21 cellular contexts compared by ENCODE assay signal in the genomic region with DNA sequence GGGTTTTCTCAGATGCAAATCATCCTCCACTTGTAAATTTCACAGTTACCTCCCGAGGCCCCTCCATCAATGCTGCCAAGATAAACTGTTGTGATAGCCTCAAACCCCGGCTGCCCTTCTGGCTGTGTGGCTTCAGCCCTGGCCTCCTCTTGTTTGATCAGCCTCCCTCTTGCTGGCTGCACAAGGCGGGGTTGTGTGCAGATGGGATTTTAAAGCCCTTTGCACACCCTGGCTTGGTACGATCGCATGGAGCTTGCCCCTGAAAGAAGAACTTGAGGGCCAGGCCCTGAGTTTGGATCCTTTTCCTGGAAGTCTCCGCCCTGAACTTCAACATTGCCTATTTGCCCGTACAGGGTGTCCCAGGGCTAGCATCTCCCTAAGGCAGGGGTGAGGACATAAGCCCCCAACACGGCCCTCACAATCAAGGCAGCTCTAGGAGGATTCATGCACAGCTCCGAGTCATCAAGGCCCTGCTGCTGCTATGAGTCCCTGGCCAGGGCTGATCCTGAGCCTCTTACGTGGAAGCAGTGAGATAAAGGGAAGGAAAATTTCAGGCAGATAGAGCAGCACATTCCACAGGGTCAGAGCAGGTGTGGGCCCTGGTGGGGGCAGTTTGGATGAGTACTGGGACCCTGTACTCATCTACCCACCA.
"Had no signal": no experiment of that assay in that cellular context is flagged by ENCODE, and none has a peak within 500 bp of the region (broad histone marks: within the 10 kb centered on the region; RNA-seq: fewer than 3 reads in every experiment).

No MANE protein-coding gene starts in this region.

- H3K27ac Mint-ChIP-seq: activated naive CD8-positive, alpha-beta T cell; activated T-cell treated with anti-CD3 and anti-CD28 coated beads, Interleukin-2, amount 50 U/mL, for 72 hours; endodermal cell had no signal

- H3K4me1 ChIP-seq: parathyroid adenoma, thyroid gland, uterus had no signal

- ATAC-seq: activated T-cell treated with anti-CD3 and anti-CD28 coated beads, Interleukin-2, amount 50 U/mL, for 72 hours; body of pancreas had no signal

- H3K9me3 Mint-ChIP-seq: activated T-cell treated with anti-CD3 and anti-CD28 coated beads, Interleukin-2, amount 50 U/mL, for 72 hours; endodermal cell had no signal

- H3K4me3 Mint-ChIP-seq: activated naive CD8-positive, alpha-beta T cell; activated T-cell treated with anti-CD3 and anti-CD28 coated beads, Interleukin-2, amount 50 U/mL, for 72 hours; endodermal cell had no signal

- H3K36me3 ChIP-seq: thyroid gland, uterus had no signal

- H3K9me3 ChIP-seq: body of pancreas, thyroid gland, uterus had no signal

- DNase-seq: activated CD4-positive, alpha-beta T cell treated with anti-CD3 and anti-CD28 coated beads for 1 hour; activated CD4-positive, alpha-beta T cell treated with anti-CD3 and anti-CD28 coated beads, Interleukin-2, amount 50 U/mL, for 4 hours; activated T-cell treated with anti-CD3 and anti-CD28 coated beads, Interleukin-2, amount 50 U/mL, for 72 hours; amygdala; body of pancreas; caudate nucleus; endodermal cell; foreskin fibroblast; glutamatergic neuron; hippocampal formation; islet precursor cell; mammary epithelial cell; stimulated activated CD4-positive, alpha-beta T cell treated with anti-CD3 and anti-CD28 coated beads, Interleukin-12 subunit alpha, Interleukin-12 subunit beta, amount 100 ng/mL, for 4 hours; stimulated activated CD4-positive, alpha-beta T cell treated with anti-CD3 and anti-CD28 coated beads, Interleukin-1b, Interleukin-23, amount 100 ng/mL, for 48 hours; stimulated activated CD8-positive, alpha-beta memory T cell treated with anti-CD3 and anti-CD28 coated beads, Interleukin-4, amount 100 ng/mL, for 48 hours; stimulated activated naive CD4-positive, alpha-beta T cell; thyroid gland; uterus had no signal

- H3K27ac ChIP-seq: body of pancreas, epithelial cell of prostate, parathyroid adenoma, thyroid gland, uterus had no signal

- H3K27me3 Mint-ChIP-seq: activated naive CD8-positive, alpha-beta T cell had no signal

- H3K36me3 Mint-ChIP-seq: activated naive CD8-positive, alpha-beta T cell had no signal

- H3K27me3 ChIP-seq: body of pancreas, thyroid gland, uterus had no signal

- H3K4me3 ChIP-seq: body of pancreas, thyroid gland, uterus had no signal
